ENCODE assay signal across 20 cellular contexts in the genomic region with DNA sequence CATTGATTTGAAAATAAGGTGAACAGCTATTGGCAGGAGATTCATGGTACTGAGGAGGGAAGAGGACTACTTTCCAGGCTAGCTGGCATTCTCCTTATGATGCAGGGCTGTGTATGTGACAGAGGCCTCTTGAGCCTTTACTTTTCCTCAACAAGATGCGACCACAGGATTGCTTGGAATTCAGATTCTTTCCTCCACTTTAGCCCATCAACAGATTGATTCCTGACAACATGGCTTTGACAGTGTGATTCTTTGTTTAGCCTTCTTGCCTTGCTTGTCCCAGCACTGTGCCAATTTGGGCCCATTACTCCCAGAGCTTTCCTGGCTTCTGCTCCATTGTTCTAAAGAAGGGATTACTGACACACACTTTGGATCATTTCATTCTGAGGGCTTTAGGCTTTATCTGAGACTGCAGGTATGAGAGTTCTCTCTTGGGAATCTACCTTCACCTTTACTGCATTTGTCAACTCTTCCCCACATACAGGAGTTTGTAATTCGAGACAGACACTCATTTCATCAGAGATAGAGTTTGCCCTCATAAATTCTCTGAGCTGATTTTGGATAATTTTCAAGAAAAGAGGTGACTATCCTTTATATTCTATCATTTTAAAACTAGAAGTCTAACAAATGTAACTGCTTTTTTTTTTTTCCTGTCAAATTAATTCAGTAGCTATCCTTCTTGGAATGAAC.
A peak's percentile ranks its signal among the peaks of the same experiment; 100 is the strongest.
DNase-seq lines count a peak whose midpoint lies in the region; ATAC-seq and TF ChIP-seq lines count a peak whose summit lies in the region.
"Had no signal": no experiment of that assay in that cellular context is flagged by ENCODE, and none has a peak within 500 bp of the region (broad histone marks: within the 10 kb centered on the region; RNA-seq: fewer than 3 reads in every experiment).

No MANE protein-coding gene starts in this region.

- no peaks in the 10 kb centered on the region for H4K20me1 ChIP-seq in PC-9 (ENCODE audit: insufficient read depth)

- H3K36me3 ChIP-seq in PC-9 (ENCODE audit: low read depth), result no peaks in the 10 kb centered on the region
- H3K36me3 ChIP-seq: suprapubic skin had no signal

- peak overlapping the region; percentile 94 for H3K27ac Mint-ChIP-seq in progenitor cell of endocrine pancreas
- no peak overlapping the region for H3K27ac Mint-ChIP-seq in activated T-helper 17 cell treated with anti-CD3 and anti-CD28 coated beads, Interleukin-2, amount 50 U/mL, for 72 hours
- H3K27ac Mint-ChIP-seq: activated B cell treated with CpG ODN at 0.5 μM for 24 hours; activated T-helper 1 cell treated with anti-CD3 and anti-CD28 coated beads, Interleukin-12 subunit alpha, Interleukin-12 subunit beta, Interleukin-2, Interleukin-4 antibody, amounts not matched to agents 30 ng/mL and 10 ng/mL and 1 ng/mL, durations not matched to agents 14 hours and 24 hours and 36 hours; T-cell had no signal

- H3K79me2 ChIP-seq in PC-9 (ENCODE audit: low read depth), result no peaks in the 10 kb centered on the region

- H3K9me3 Mint-ChIP-seq in progenitor cell of endocrine pancreas (ENCODE audit: low read depth), result no peaks in the 10 kb centered on the region
- H3K9me3 Mint-ChIP-seq in activated T-helper 17 cell treated with anti-CD3 and anti-CD28 coated beads, Interleukin-2, amount 50 U/mL, for 72 hours, result no peaks in the 10 kb centered on the region
- H3K9me3 Mint-ChIP-seq: activated B cell treated with CpG ODN at 0.5 μM for 24 hours; activated T-helper 1 cell treated with anti-CD3 and anti-CD28 coated beads, Interleukin-12 subunit alpha, Interleukin-12 subunit beta, Interleukin-2, Interleukin-4 antibody, amounts not matched to agents 30 ng/mL and 10 ng/mL and 1 ng/mL, durations not matched to agents 14 hours and 24 hours and 36 hours; T-cell had no signal

- peaks cover 1% of the 10 kb centered on the region for H3K36me3 Mint-ChIP-seq in progenitor cell of endocrine pancreas (ENCODE audit: insufficient read depth)
- no peaks in the 10 kb centered on the region for H3K36me3 Mint-ChIP-seq in activated T-helper 17 cell treated with anti-CD3 and anti-CD28 coated beads, Interleukin-2, amount 50 U/mL, for 72 hours (ENCODE audit: low read depth)
- H3K36me3 Mint-ChIP-seq: T-cell had no signal

- H3F3A ChIP-seq in PC-9 (ENCODE audit: insufficient read depth, low read depth), result no peaks in the 10 kb centered on the region

- no peak overlapping the region for H3K4me3 ChIP-seq in PC-9
- H3K4me3 ChIP-seq: GM23248, suprapubic skin had no signal

- peaks cover 31% of the 10 kb centered on the region for H3K4me1 Mint-ChIP-seq in progenitor cell of endocrine pancreas (ENCODE audit: low read depth)
- no peaks in the 10 kb centered on the region for H3K4me1 Mint-ChIP-seq in activated T-helper 17 cell treated with anti-CD3 and anti-CD28 coated beads, Interleukin-2, amount 50 U/mL, for 72 hours
- H3K4me1 Mint-ChIP-seq: activated B cell treated with CpG ODN at 0.5 μM for 24 hours, T-cell had no signal

- H3K4me2 ChIP-seq in PC-9, result peak overlapping the region; percentile 7; the same call in 1 of the 2 replicates

- CTCF ChIA-PET in PC-9 (lab: Charles Lee), result interaction anchor here (0.5 kb wide), 1 partner anchor 561 kb away, joined by 3 read pairs; no protein-coding TSS in a partner anchor

- TF ChIP-seq CTCF in PC-9 (conservative IDR thresholded peaks at IDR 0.05), result no peak
- no peak for TF ChIP-seq CTCF in progenitor cell of endocrine pancreas (IDR thresholded peaks at IDR 0.05; ENCODE audit: unreplicated experiment)

- no peaks in the 10 kb centered on the region for H3K4me1 ChIP-seq in PC-9 (replicated peaks; ENCODE audit: insufficient read depth)
- H3K4me1 ChIP-seq: suprapubic skin had no signal

- ATAC-seq in activated T-helper 17 cell treated with anti-CD3 and anti-CD28 coated beads, Interleukin-2, amount 50 U/mL, for 72 hours (replicated peaks), result no peak
- ATAC-seq: left cardiac atrium, T-cell had no signal

- H3K27ac ChIP-seq in PC-9, result 0 out of 2 replicates have a peak overlapping the region, but pooled peaks have one; percentile 23
- H3K27ac ChIP-seq: GM23248, suprapubic skin had no signal

- no peaks in the 10 kb centered on the region for H3K27me3 Mint-ChIP-seq in progenitor cell of endocrine pancreas
- peaks cover 4% of the 10 kb centered on the region for H3K27me3 Mint-ChIP-seq in activated T-helper 17 cell treated with anti-CD3 and anti-CD28 coated beads, Interleukin-2, amount 50 U/mL, for 72 hours

- DNase-seq in EL (peak; percentile 49), PC-9 (no peak), globus pallidus (ENCODE audit: low spot score) (peak; percentile 20), progenitor cell of endocrine pancreas (ENCODE audit: low spot score, unreplicated experiment) (no peak), NCI-H748 treated with DMSO at 0.1 percent for 48 hours (lab: John Stamatoyannopoulos, UW) (no peak), UCSD-AML1 (lab: John Stamatoyannopoulos, UW; ENCODE audit: unreplicated experiment) (no peak), NCI-H2196 treated with DMSO at 0.1 percent for 48 hours (lab: John Stamatoyannopoulos, UW; ENCODE audit: unreplicated experiment) (no peak)
- DNase-seq: activated B cell treated with CpG ODN at 0.5 μM for 24 hours; activated CD8-positive, alpha-beta memory T cell treated with anti-CD3 and anti-CD28 coated beads for 24 hours; central memory CD4-positive, alpha-beta T cell; GM23248; left cardiac atrium; NCI-H1436; NCI-H2227 treated with DMSO at 0.1 percent for 48 hours; NK-92 treated with Interleukin-12 subunit alpha and Interleukin-12 subunit beta, amount 100 ng/mL, for 24 hours; posterior cingulate gyrus; T-cell had no signal

- H2AFZ ChIP-seq in PC-9, result no peak overlapping the region
- H2AFZ ChIP-seq: GM23248 had no signal

- no peaks in the 10 kb centered on the region for H3K27me3 ChIP-seq in PC-9 (ENCODE audit: insufficient read depth, low read depth)
- H3K27me3 ChIP-seq: suprapubic skin had no signal

- BruUV-seq in PC-9 (replicated peaks; lab: Mats Ljungman, UMichigan), result no TSS peak

- H3K9me3 ChIP-seq in PC-9 (ENCODE audit: insufficient read depth, low read depth), result no peaks in the 10 kb centered on the region
- H3K9me3 ChIP-seq: suprapubic skin had no signal

- no peaks in the 10 kb centered on the region for H3K9me2 ChIP-seq in PC-9 (ENCODE audit: insufficient read depth)

- POLR2A ChIA-PET in PC-9 (lab: Charles Lee; ENCODE audit: unreplicated experiment), result no interaction called here

- H3K4me3 Mint-ChIP-seq in progenitor cell of endocrine pancreas (ENCODE audit: low read depth), result no peak overlapping the region
- no peak overlapping the region for H3K4me3 Mint-ChIP-seq in activated T-helper 17 cell treated with anti-CD3 and anti-CD28 coated beads, Interleukin-2, amount 50 U/mL, for 72 hours
- H3K4me3 Mint-ChIP-seq: activated B cell treated with CpG ODN at 0.5 μM for 24 hours; activated T-helper 1 cell treated with anti-CD3 and anti-CD28 coated beads, Interleukin-12 subunit alpha, Interleukin-12 subunit beta, Interleukin-2, Interleukin-4 antibody, amounts not matched to agents 30 ng/mL and 10 ng/mL and 1 ng/mL, durations not matched to agents 14 hours and 24 hours and 36 hours; T-cell had no signal

- intact Hi-C loops in PC-9 (cut with micrococcal nuclease; ENCODE audit: unreplicated experiment), result no loop called here

Comparison
In these comparisons a context has a peak if more than half of its experiments do, and no peak if none do; other contexts are left out.
1. DNase-seq: peak in EL (single experiment) and globus pallidus (single experiment); none in PC-9 (0 of 2), progenitor cell of endocrine pancreas (single experiment), NCI-H748 treated with DMSO at 0.1 percent for 48 hours (single experiment), UCSD-AML1 (single experiment) and NCI-H2196 treated with DMSO at 0.1 percent for 48 hours (single experiment).